ENCODE assay signal across 8 cellular contexts in genomic region chr6:32194825-32195651, GRCh38. TPM values are rescaled to one million over a fixed set of nuclear protein-coding genes. Genes with fewer than 3 reads are reported as not detected.
A peak's percentile ranks its signal among the peaks of the same experiment; 100 is the strongest.
DNase-seq lines count a peak whose midpoint lies in the region; ATAC-seq and TF ChIP-seq lines count a peak whose summit lies in the region.

No MANE protein-coding gene starts in this region.

- no peak for TF ChIP-seq RAD21 in HCT116 (IDR thresholded peaks at IDR 0.05; ENCODE audit: low read depth)

- H3K9me2 ChIP-seq in HCT116 (ENCODE audit: insufficient read depth) = no peaks in the 10 kb centered on the region

- POLR2A ChIA-PET in HCT116 (lab: Charles Lee) = interaction anchor here (0.8 to 1.8 kb wide), 14 partner anchors 10 to 1123 kb away, joined by 3 to 11 read pairs (median 4); partner anchors contain the start of genes AGPAT1, ATF6B, DXO and FKBPL

- CTCF ChIA-PET in HCT116 (lab: Charles Lee) = interaction anchor here (0.7 to 1.5 kb wide), 10 partner anchors 9 to 492 kb away, joined by 3 to 18 read pairs (median 4); partner anchors contain the start of genes ABHD16A, ATF6B, FKBPL and RNF5

- ATAC-seq in HCT116 (peak; percentile 26), lower lobe of right lung (no peak), HG03135 (IDR thresholded peaks at IDR 0.05; ENCODE audit: unreplicated experiment) (no peak)

- H3K27me3 ChIP-seq in HCT116 (ENCODE audit: insufficient read depth, low read length) = no peaks in the 10 kb centered on the region
- no peaks in the 10 kb centered on the region for H3K27me3 ChIP-seq in lower lobe of right lung (ENCODE audit: low read depth)
- H3K27me3 ChIP-seq in tibial artery = no peaks in the 10 kb centered on the region

- intact Hi-C loops in HCT116 (cut with micrococcal nuclease) (loop anchor here (1.0 kb wide), 2 partner anchors 76 to 108 kb away; no protein-coding TSS in a partner anchor), lower lobe of right lung (cut with DNase I) (no loop called here), tibial artery (cut with DNase I; ENCODE audit: low total_unique reads) (no loop called here)

- peak; percentile 32 for DNase-seq in DMS79 treated with DMSO at 0.1 percent for 48 hours (lab: John Stamatoyannopoulos, UW)
- no peak for DNase-seq in DMS79 (lab: John Stamatoyannopoulos, UW)
- DNase-seq in HCT116 (ENCODE audit: low read depth, low spot score) = peak; percentile 57
- peak; percentile 85 for DNase-seq in OCI-M1 (lab: John Stamatoyannopoulos, UW)
- peak; percentile 78 to 79 for DNase-seq in cardiac fibroblast (ENCODE audit: low read depth in 2 of 2)
- DNase-seq in lower lobe of right lung = no peak
- DNase-seq in tibial artery = no peak

- H3K4me2 ChIP-seq in HCT116 (ENCODE audit: low read length) = peak overlapping the region; percentile 91

- BruUV-seq in HCT116 (replicated peaks; lab: Mats Ljungman, UMichigan) = TSS peak; percentile 97

- no peaks in the 10 kb centered on the region for H4K20me1 ChIP-seq in HCT116 (ENCODE audit: insufficient read depth)

- peak overlapping the region; percentile 30 for H2AFZ ChIP-seq in HCT116 (ENCODE audit: low read depth, low read length, poor library complexity, severe bottlenecking)

- no peaks in the 10 kb centered on the region for H3K79me2 ChIP-seq in HCT116 (ENCODE audit: insufficient read depth, low read length)

- no peaks in the 10 kb centered on the region for H3K36me3 ChIP-seq in HCT116 (ENCODE audit: control insufficient read depth in 1 of 2, insufficient read depth in 2 of 2, low read length in 2 of 2)
- H3K36me3 ChIP-seq in lower lobe of right lung = no peaks in the 10 kb centered on the region
- no peaks in the 10 kb centered on the region for H3K36me3 ChIP-seq in tibial artery

- RAD21 ChIA-PET in HCT116 (lab: Charles Lee; ENCODE audit: low non-redundant PET in 1 of 2, low total read pairs in 2 of 2, uncharacterized antibody in 2 of 2, unreplicated experiment in 2 of 2) = interaction anchor here (0.6 to 1.2 kb wide), 4 partner anchors 65 to 92 kb away, joined by 3 to 6 read pairs (median 4); partner anchors contain the start of genes ATF6B (in 1 of the 2) and FKBPL (in 1 of the 2)

- H3K4me3 ChIP-seq in HCT116 (replicated peaks in 1 of 2; ENCODE audit: low read depth in 1 of 2, low read length in 2 of 2) (peak overlapping the region; percentile 61 to 65), cardiac fibroblast (replicated peaks in 1 of 2; ENCODE audit: low read depth in 2 of 2, low read length in 2 of 2) (peak overlapping the region; percentile 41 to 51), lower lobe of right lung (peak overlapping the region; percentile 49), tibial artery (peak overlapping the region; percentile 41 to 54)

- peak in 2 of 3 experiments; percentile 70 to 71; a peak in 4 of 6 replicates for TF ChIP-seq CTCF in HCT116 (IDR thresholded peaks at IDR 0.05 in 2 of 3, conservative IDR thresholded peaks at IDR 0.05 in 1 of 3; ENCODE audit: borderline replicate concordance in 1 of 3, insufficient read depth in 1 of 3, low read depth in 2 of 3, low read length in 2 of 3)
- TF ChIP-seq CTCF in cardiac fibroblast (IDR thresholded peaks at IDR 0.05; ENCODE audit: low read depth, low read length) = peak; percentile 61
- no peak for TF ChIP-seq CTCF in lower lobe of right lung (IDR thresholded peaks at IDR 0.05)
- TF ChIP-seq CTCF in tibial artery (IDR thresholded peaks at IDR 0.05) = peak; percentile 43 to 59

- peaks cover 27 to 62% of the 10 kb centered on the region in 2 experiments for H3K4me1 ChIP-seq in HCT116 (ENCODE audit: control insufficient read depth in 1 of 2, insufficient read depth in 2 of 2, low read length in 2 of 2)
- H3K4me1 ChIP-seq in lower lobe of right lung = peaks cover 56% of the 10 kb centered on the region
- peaks cover 0 to 39% (median 30%) of the 10 kb centered on the region in 4 donors for H3K4me1 ChIP-seq in tibial artery

- TF ChIP-seq POLR2A in HCT116 (IDR thresholded peaks at IDR 0.05; ENCODE audit: borderline replicate concordance, extremely low read depth, insufficient read depth, insufficient read length) = peak; percentile 60

- H3K9me3 ChIP-seq in HCT116 (ENCODE audit: control insufficient read depth in 1 of 2, insufficient read depth in 1 of 2, low read depth in 1 of 2, low read length in 2 of 2) = no peaks in the 10 kb centered on the region
- no peaks in the 10 kb centered on the region for H3K9me3 ChIP-seq in lower lobe of right lung
- H3K9me3 ChIP-seq in tibial artery = no peaks in the 10 kb centered on the region

- peak overlapping the region; percentile 71 for H3K27ac ChIP-seq in HCT116 (ENCODE audit: low read depth, low read length)
- H3K27ac ChIP-seq in lower lobe of right lung = peak overlapping the region; percentile 91
- peak overlapping the region; percentile 87 to 98 for H3K27ac ChIP-seq in tibial artery

- H3K9ac ChIP-seq in HCT116 (ENCODE audit: low read length) = peak overlapping the region; percentile 76

TF ChIP-seq in HCT116, 20 proteins besides CTCF, POLR2A, EP300 and RAD21:
- TF ChIP-seq POLR2AphosphoS5 (IDR thresholded peaks at IDR 0.05; ENCODE audit: low read depth, low read length) = peak; percentile 79
- TF ChIP-seq CBX3 (IDR thresholded peaks at IDR 0.05; ENCODE audit: low read depth) = no peak

RNA-seq across cellular contexts. Expression of gene GPSM3, which starts 2.6 kb away (rescaled TPM):
- total RNA-seq in HCT116 (2021; ENCODE audit: unreplicated experiment) (1.2 TPM), lower lobe of right lung (76.2 TPM)
- polyA plus RNA-seq in HCT116 (2012) = 1.8 and 2.2 TPM in 2 replicates

RNA-seq across cellular contexts. Expression of gene PBX2, which starts 5.0 kb away (rescaled TPM):
- total RNA-seq in HCT116 (2021; ENCODE audit: unreplicated experiment) = 79.0 TPM
- 64.4 and 66.7 TPM in 2 replicates for polyA plus RNA-seq in HCT116 (2012)
- total RNA-seq in lower lobe of right lung = 89.2 TPM

RNA-seq across cellular contexts. Expression of gene AGER, which starts 11.0 kb away (rescaled TPM):
- total RNA-seq in HCT116 (2021; ENCODE audit: unreplicated experiment) = 22.6 TPM
- 9.5 and 10.3 TPM in 2 replicates for polyA plus RNA-seq in HCT116 (2012)
- total RNA-seq in lower lobe of right lung = 882 TPM

RNA-seq across cellular contexts. Expression of gene RNF5, which starts 16.8 kb away (rescaled TPM):
- total RNA-seq in HCT116 (2021; ENCODE audit: unreplicated experiment) = 45.9 TPM
- 76.9 and 86.5 TPM in 2 replicates for polyA plus RNA-seq in HCT116 (2012)
- total RNA-seq in lower lobe of right lung = 44.9 TPM

RNA-seq across cellular contexts. Expression of gene AGPAT1, which starts 19.2 kb away (rescaled TPM):
- 55.6 TPM for total RNA-seq in HCT116 (2021; ENCODE audit: unreplicated experiment)
- polyA plus RNA-seq in HCT116 (2012) = 60.3 and 68.4 TPM in 2 replicates
- 51.2 TPM for total RNA-seq in lower lobe of right lung

Comparison
In these comparisons a context has a peak if more than half of its experiments do, and no peak if none do; other contexts are left out.
1. DNase-seq: peak in DMS79 treated with DMSO at 0.1 percent for 48 hours (single experiment), HCT116 (single experiment), OCI-M1 (single experiment) and cardiac fibroblast (2 of 2); none in DMS79 (single experiment), lower lobe of right lung (single experiment) and tibial artery (0 of 2).
2. RNA of gene GPSM3, which starts 2.6 kb away (total RNA-seq): 76.2 TPM in lower lobe of right lung (single experiment); 1.2 TPM in HCT116 (single experiment); every median in the first group is over 10 times any median in the second.
3. RNA of gene AGER, which starts 11.0 kb away (total RNA-seq): 882 TPM in lower lobe of right lung (single experiment); 22.6 TPM in HCT116 (single experiment); every median in the first group is over 10 times any median in the second.
4. Peak in every context shown above with its lines, with median percentiles within 50 percentile points of each other: H3K27ac ChIP-seq and H3K4me3 ChIP-seq.